Comparison of ENCODE assay signal across 8 cellular contexts in the genomic region with DNA sequence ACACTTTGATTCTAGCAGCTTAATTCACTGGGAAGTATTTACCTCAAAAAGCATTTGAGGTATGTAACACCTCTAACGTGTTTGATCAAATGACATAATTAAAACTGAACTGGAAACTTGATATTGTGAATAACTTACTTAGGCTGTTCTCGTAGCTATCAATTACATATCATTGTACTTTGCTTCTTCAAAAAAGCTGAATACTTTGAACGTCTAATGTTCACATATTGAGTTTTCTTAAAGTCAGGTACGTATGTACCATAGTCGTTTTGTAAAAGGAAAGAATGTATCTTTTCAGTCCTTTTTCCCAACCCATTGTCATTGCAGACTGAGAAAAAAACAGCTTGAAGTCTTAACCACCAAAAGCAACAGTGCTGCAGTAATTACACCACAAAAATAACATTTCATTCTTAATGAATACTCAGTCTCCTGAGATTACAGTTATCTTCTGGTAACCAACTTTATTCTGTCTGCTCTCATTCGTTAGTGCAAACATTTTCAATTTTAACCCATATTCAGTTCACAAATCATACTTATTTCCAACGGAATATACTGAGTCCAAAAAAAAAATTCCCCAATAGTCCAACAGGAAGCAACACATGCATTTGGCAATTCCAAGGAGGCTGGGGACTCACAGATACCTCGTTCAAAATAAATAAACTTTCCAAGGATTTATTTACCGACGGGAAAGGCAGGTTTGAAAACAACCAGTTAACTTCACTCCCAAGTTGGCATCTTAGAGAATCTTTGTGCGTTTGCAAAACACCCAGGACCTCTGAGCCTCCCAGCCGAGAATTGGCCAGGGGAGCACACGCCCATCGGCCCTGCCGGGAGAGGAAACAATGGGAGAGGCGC. TPM values are rescaled to one million over a fixed set of nuclear protein-coding genes. Genes with fewer than 3 reads are reported as not detected.
DNase-seq lines count a peak whose midpoint lies in the region; ATAC-seq lines count a peak whose summit lies in the region.

No MANE protein-coding gene starts in this region.

- no peaks in the 10 kb centered on the region for H3K4me1 Mint-ChIP-seq in central memory CD8-positive, alpha-beta T cell

- peak overlapping the region; percentile 4 for H3K27ac ChIP-seq in muscle layer of colon (ENCODE audit: low read depth, low read length)

- no peak overlapping the region for H3K27ac Mint-ChIP-seq in central memory CD8-positive, alpha-beta T cell (ENCODE audit: low read depth)

- intact Hi-C loops in Right ventricle myocardium inferior (cut with DNase I): no loop called here
- intact Hi-C loops in cardiac septum (cut with DNase I): loop anchor here (10.0 kb wide), 1 partner anchor 161 kb away; a partner anchor contains a TSS

- peak; percentile 6 for ATAC-seq in Right ventricle myocardium inferior
- no peak for ATAC-seq in central memory CD8-positive, alpha-beta T cell (replicated peaks; ENCODE audit: extremely low read depth, poor library complexity, severe bottlenecking)
- no peak for ATAC-seq in GM21528 (IDR thresholded peaks at IDR 0.05; ENCODE audit: low FRiP score, unreplicated experiment)
- no peak for ATAC-seq in GM18520 (IDR thresholded peaks at IDR 0.05; ENCODE audit: unreplicated experiment)

- H3K36me3 Mint-ChIP-seq in central memory CD8-positive, alpha-beta T cell (ENCODE audit: insufficient read depth): peaks cover 3% of the 10 kb centered on the region

- peak overlapping the region; percentile 74 for H3K4me3 Mint-ChIP-seq in central memory CD8-positive, alpha-beta T cell

- no peak overlapping the region for H3K9ac ChIP-seq in muscle layer of colon (ENCODE audit: low read length)

- H3K36me3 ChIP-seq in muscle layer of colon (ENCODE audit: insufficient read depth, low read length): no peaks in the 10 kb centered on the region

- DNase-seq in Right ventricle myocardium inferior (ENCODE audit: missing footprints) (no peak), cardiac septum (ENCODE audit: low spot score) (no peak), NCI-H2227 (lab: John Stamatoyannopoulos, UW; ENCODE audit: unreplicated experiment) (peak; percentile 68)
- DNase-seq in central memory CD8-positive, alpha-beta T cell (ENCODE audit: low spot score in 2 of 2): no peak
- no peak for DNase-seq in stimulated activated CD8-positive, alpha-beta memory T cell treated with anti-CD3 and anti-CD28 coated beads, Interleukin-4, amount 100 ng/mL, for 48 hours

- H3K27me3 ChIP-seq in muscle layer of colon (ENCODE audit: control insufficient read depth in 1 of 2, insufficient read depth in 2 of 2, low read length in 2 of 2): no peaks in the 10 kb centered on the region

- no peaks in the 10 kb centered on the region for H3K9me3 ChIP-seq in muscle layer of colon (ENCODE audit: low read length)

- no peaks in the 10 kb centered on the region for H3K9me3 Mint-ChIP-seq in central memory CD8-positive, alpha-beta T cell

- H3K4me1 ChIP-seq in muscle layer of colon (ENCODE audit: insufficient read depth, low read length): peaks cover 6% of the 10 kb centered on the region

- peak overlapping the region; percentile 30 to 48 for H3K4me3 ChIP-seq in muscle layer of colon (ENCODE audit: low read depth in 1 of 2, low read length in 2 of 2)

- H3K27me3 Mint-ChIP-seq in central memory CD8-positive, alpha-beta T cell: peaks cover 52% of the 10 kb centered on the region

RNA-seq across cellular contexts. Expression of a gene that starts 1.1 kb away (rescaled TPM):
- total RNA-seq in Right ventricle myocardium inferior (11.7 TPM), cardiac septum (23.8 TPM)
